In genomic region chr12:120748242-120748641, GRCh38 we compare ENCODE assay signal across 22 cellular contexts. TPM values are rescaled to one million over a fixed set of nuclear protein-coding genes. Genes with fewer than 3 reads are reported as not detected.
DNase-seq lines count a peak whose midpoint lies in the region; TF ChIP-seq lines count a peak whose summit lies in the region.
"Had no signal": no experiment of that assay in that cellular context is flagged by ENCODE, and none has a peak within 500 bp of the region (broad histone marks: within the 10 kb centered on the region; RNA-seq: fewer than 3 reads in every experiment).

No MANE protein-coding gene starts in this region.

- H2BK12ac ChIP-seq in mesenchymal stem cell (ENCODE audit: low read length in 2 of 2) = no peak overlapping the region

- H3K36me3 ChIP-seq in mesenchymal stem cell (ENCODE audit: control insufficient read depth in 1 of 2, insufficient read depth in 2 of 2, low read depth in 1 of 2, low read length in 2 of 2) = no peaks in the 10 kb centered on the region
- no peaks in the 10 kb centered on the region for H3K36me3 ChIP-seq in vagina
- no peaks in the 10 kb centered on the region for H3K36me3 ChIP-seq in Karpas-422 (ENCODE audit: insufficient read depth, low read length)
- H3K36me3 ChIP-seq: BE2C had no signal

- no peak for TF ChIP-seq POLR2A in vagina (IDR thresholded peaks at IDR 0.05)

- no peak overlapping the region for H4K91ac ChIP-seq in mesenchymal stem cell (ENCODE audit: low read length)

- H2AK5ac ChIP-seq in mesenchymal stem cell (ENCODE audit: low read length, severe bottlenecking) = no peak overlapping the region

- DNase-seq in Caki2 (ENCODE audit: low read depth) (peak; percentile 32), M059J (ENCODE audit: low read depth) (peak; percentile 15), epidermal melanocyte (ENCODE audit: insufficient read length, low spot score) (peak; percentile 5), mesenchymal stem cell (peak; percentile 9), NCI-H774 (lab: John Stamatoyannopoulos, UW) (no peak), vagina (ENCODE audit: extremely low spot score in 2 of 2) (no peak), NCI-H345 treated with DMSO at 0.1 percent for 48 hours (lab: John Stamatoyannopoulos, UW; ENCODE audit: unreplicated experiment) (no peak), Karpas-422 (no peak)
- DNase-seq: BE2C; Caco-2; CD4-positive, alpha-beta T cell; DMS153; EL; GOT3; NCI-H1105 treated with DMSO at 0.1 percent for 48 hours; NCI-H1694; NCI-H2081 treated with DMSO at 0.1 percent for 48 hours; NCI-H524; PC-3; RPMI8226; SIG-M5 had no signal

- H3K9ac ChIP-seq in mesenchymal stem cell (ENCODE audit: low read length) = no peak overlapping the region
- no peak overlapping the region for H3K9ac ChIP-seq in Karpas-422 (ENCODE audit: low read length)

- WGBS in mesenchymal stem cell = 85% methylated on average over 7 of the region's 7 CpGs

- H2BK5ac ChIP-seq in mesenchymal stem cell (ENCODE audit: low read depth, low read length, poor library complexity, severe bottlenecking) = no peak overlapping the region

- H3K27me3 ChIP-seq in mesenchymal stem cell (ENCODE audit: control insufficient read depth in 1 of 2, insufficient read depth in 1 of 2, low read length in 2 of 2) = no peaks in the 10 kb centered on the region
- H3K27me3 ChIP-seq in vagina = no peaks in the 10 kb centered on the region
- H3K27me3 ChIP-seq in Karpas-422 (ENCODE audit: low read length) = no peaks in the 10 kb centered on the region
- H3K27me3 ChIP-seq: BE2C had no signal

- H2AFZ ChIP-seq in mesenchymal stem cell (ENCODE audit: low read depth, low read length) = no peak overlapping the region
- no peak overlapping the region for H2AFZ ChIP-seq in Karpas-422 (ENCODE audit: low read length)

- H3K27ac ChIP-seq in mesenchymal stem cell (ENCODE audit: low read length, poor library complexity, severe bottlenecking) (no peak overlapping the region), vagina (no peak overlapping the region), Karpas-422 (ENCODE audit: low read length) (no peak overlapping the region)
- H3K27ac ChIP-seq: HL-60 had no signal

- H3K4ac ChIP-seq in mesenchymal stem cell (ENCODE audit: low read depth in 1 of 2, low read length in 2 of 2) = no peak overlapping the region

- H3K9me3 ChIP-seq in mesenchymal stem cell (ENCODE audit: control insufficient read depth, low read length) (no peaks in the 10 kb centered on the region), vagina (no peaks in the 10 kb centered on the region), Karpas-422 (ENCODE audit: low read length) (no peaks in the 10 kb centered on the region)
- H3K9me3 ChIP-seq: BE2C, Caco-2 had no signal

- H3K4me1 ChIP-seq in mesenchymal stem cell (ENCODE audit: control insufficient read depth, insufficient read depth, low read depth, low read length) = no peaks in the 10 kb centered on the region
- H3K4me1 ChIP-seq in vagina = no peaks in the 10 kb centered on the region
- H3K4me1 ChIP-seq in Karpas-422 (ENCODE audit: low read length) = peaks cover 5% of the 10 kb centered on the region; the same call in 1 of the 2 replicates
- H3K4me1 ChIP-seq: BE2C, Caco-2 had no signal

- intact Hi-C loops in vagina (cut with DNase I) = no loop called here

- H3K9me2 ChIP-seq in Karpas-422 (replicated peaks; ENCODE audit: insufficient read depth, low read length) = no peaks in the 10 kb centered on the region

- H3K18ac ChIP-seq in mesenchymal stem cell (ENCODE audit: low read depth in 1 of 2, low read length in 2 of 2) = no peak overlapping the region

- no peak overlapping the region for H3K23ac ChIP-seq in mesenchymal stem cell (ENCODE audit: low read length in 2 of 2)

- H3K14ac ChIP-seq in mesenchymal stem cell (ENCODE audit: low read length in 2 of 2) = no peak overlapping the region

- no peaks in the 10 kb centered on the region for H3K79me1 ChIP-seq in mesenchymal stem cell (replicated peaks; ENCODE audit: low read length, poor library complexity, severe bottlenecking)

- H2BK15ac ChIP-seq in mesenchymal stem cell (ENCODE audit: low read depth, poor library complexity, severe bottlenecking) = no peak overlapping the region

- H3K4me3 ChIP-seq in mesenchymal stem cell (ENCODE audit: insufficient read depth in 1 of 2, low read depth in 1 of 2, low read length in 2 of 2) = no peak overlapping the region
- no peak overlapping the region for H3K4me3 ChIP-seq in vagina
- H3K4me3 ChIP-seq in Karpas-422 (ENCODE audit: low read length) = no peak overlapping the region

- H4K20me1 ChIP-seq in Karpas-422 (ENCODE audit: insufficient read depth, low read depth, low read length) = no peaks in the 10 kb centered on the region

- TF ChIP-seq CTCF in vagina (IDR thresholded peaks at IDR 0.05) = no peak

- no peaks in the 10 kb centered on the region for H3K79me2 ChIP-seq in Karpas-422 (ENCODE audit: low read length)

- H3K4me2 ChIP-seq in mesenchymal stem cell (ENCODE audit: low read length, poor library complexity, severe bottlenecking) = no peak overlapping the region
- no peak overlapping the region for H3K4me2 ChIP-seq in Karpas-422 (ENCODE audit: low read depth, low read length, poor library complexity, severe bottlenecking)

- no peak overlapping the region for H2BK120ac ChIP-seq in mesenchymal stem cell (ENCODE audit: low read depth, low read length)

- in situ Hi-C loops in Caki2 (cut with HindIII; ENCODE audit: low pct_unique_long_range_greater_than_20kb, low sequenced_read_pairs) = no loop called here

- H4K8ac ChIP-seq in mesenchymal stem cell (ENCODE audit: low read length) = no peak overlapping the region

RNA-seq across cellular contexts. Expression of gene ACADS, which starts 22.6 kb away (rescaled TPM):
- 44.1 and 55.0 TPM in 2 replicates for total RNA-seq in Caki2 (2014; rRNA removed; shearing (Covaris generic); ENCODE audit: low replicate concordance)
- total RNA-seq in M059J (2014; rRNA removed; shearing (Covaris generic)) = 4.8 and 9.1 TPM in 2 replicates
- 3.6 TPM for polyA plus RNA-seq in mesenchymal stem cell (2013, experiment 1 of 2)
- 3.7 TPM for polyA plus RNA-seq in mesenchymal stem cell (2013, experiment 2 of 2)
- 21.4 TPM for total RNA-seq in vagina
- total RNA-seq in Karpas-422 (2014; rRNA removed; shearing (Covaris generic); ENCODE audit: low replicate concordance) = 5.2 and 7.3 TPM in 2 replicates

RNA-seq across cellular contexts. Expression of gene UNC119B, which starts 38.0 kb away (rescaled TPM):
- total RNA-seq in Caki2 (2014; rRNA removed; shearing (Covaris generic); ENCODE audit: low replicate concordance) = 41.8 and 46.2 TPM in 2 replicates
- 4.8 and 11.1 TPM in 2 replicates for total RNA-seq in M059J (2014; rRNA removed; shearing (Covaris generic))
- 14.0 TPM for polyA plus RNA-seq in mesenchymal stem cell (2013, experiment 1 of 2)
- 13.8 TPM for polyA plus RNA-seq in mesenchymal stem cell (2013, experiment 2 of 2)
- 16.0 TPM for total RNA-seq in vagina
- total RNA-seq in Karpas-422 (2014; rRNA removed; shearing (Covaris generic); ENCODE audit: low replicate concordance) = 19.7 and 28.8 TPM in 2 replicates

Comparison
In these comparisons a context has a peak if more than half of its experiments do, and no peak if none do; other contexts are left out.
1. DNase-seq: peak in Caki2 (single experiment), M059J (single experiment), epidermal melanocyte (single experiment) and mesenchymal stem cell (single experiment); none in NCI-H774 (single experiment), vagina (0 of 2), NCI-H345 treated with DMSO at 0.1 percent for 48 hours (single experiment) and Karpas-422 (single experiment).